14 cellular contexts compared by ENCODE assay signal in the genomic region with DNA sequence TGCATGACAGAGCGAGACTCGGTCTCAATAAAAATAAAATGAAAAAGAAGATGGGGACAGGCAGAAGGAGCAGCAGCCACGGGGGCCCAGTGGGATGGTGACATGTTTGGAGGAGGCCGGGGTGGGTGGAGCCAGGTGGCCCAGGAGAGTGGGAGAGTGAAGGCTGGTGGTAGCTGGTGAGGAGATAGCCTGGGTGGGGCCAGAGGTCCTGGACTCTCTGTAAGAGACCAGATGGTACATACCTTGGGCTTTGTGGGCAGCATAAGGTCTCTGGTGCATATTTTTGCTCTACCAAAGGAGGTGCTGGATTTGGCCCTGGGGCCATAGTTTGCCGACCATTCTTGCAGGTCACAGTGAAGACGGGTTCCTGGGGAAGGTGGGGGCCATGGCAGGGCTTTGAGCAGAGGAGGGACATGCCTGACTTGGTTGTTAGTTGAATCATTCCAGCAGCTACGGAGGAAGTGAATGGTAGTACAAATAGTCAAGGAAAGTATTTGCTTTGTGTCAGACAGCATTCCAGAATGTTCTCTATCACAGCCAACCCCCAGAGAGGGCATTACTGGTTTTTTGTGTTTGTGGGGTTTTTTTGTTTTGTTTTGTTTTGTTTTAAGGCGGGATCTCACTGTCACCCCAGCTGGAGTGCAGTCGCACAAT.
DNase-seq lines count a peak whose midpoint lies in the region; ATAC-seq, FAIRE-seq and TF ChIP-seq lines count a peak whose summit lies in the region.
"Had no signal": no experiment of that assay in that cellular context is flagged by ENCODE, and none has a peak within 500 bp of the region (broad histone marks: within the 10 kb centered on the region; RNA-seq: fewer than 3 reads in every experiment).

No MANE protein-coding gene starts in this region.

- H3K4me3 ChIP-seq in Caco-2 (ENCODE audit: low read depth, low read length): no peak overlapping the region
- H3K4me3 ChIP-seq in endodermal cell (ENCODE audit: low read length): no peak overlapping the region
- H3K4me3 ChIP-seq in pancreas: no peak overlapping the region

- POLR2A ChIA-PET in Caco-2 (lab: Charles Lee): interaction anchor here (0.6 kb wide), 1 partner anchor 72 kb away, joined by 14 read pairs; no protein-coding TSS in a partner anchor
- POLR2A ChIA-PET in activated B cell treated with CpG ODN at 0.5 μM for 24 hours (lab: Charles Lee): no interaction called here

- H3K4me3 Mint-ChIP-seq in Caco-2 (ENCODE audit: unreplicated experiment) (peak overlapping the region; percentile 27), activated B cell treated with CpG ODN at 0.5 μM for 24 hours (no peak overlapping the region), endodermal cell (no peak overlapping the region)

- H3K9me3 ChIP-seq in Caco-2 (no peaks in the 10 kb centered on the region), endodermal cell (ENCODE audit: control insufficient read depth, low read length) (no peaks in the 10 kb centered on the region), pancreas (no peaks in the 10 kb centered on the region)

- ATAC-seq in activated B cell treated with CpG ODN at 0.5 μM for 24 hours (ENCODE audit: low read depth): no peak
- ATAC-seq in pancreas: peak in 1 of 4 donors; percentile 20
- no peak for ATAC-seq in GM21576 (IDR thresholded peaks at IDR 0.05; ENCODE audit: unreplicated experiment)

- H3K4me1 ChIP-seq in Caco-2 (peaks cover 21% of the 10 kb centered on the region), endodermal cell (ENCODE audit: control insufficient read depth, insufficient read depth, low read length) (no peaks in the 10 kb centered on the region), pancreas (peaks cover 0 to 14% (median 14%) of the 10 kb centered on the region in 3 donors)

- peak overlapping the region; percentile 70 for H3K27ac Mint-ChIP-seq in Caco-2 (ENCODE audit: unreplicated experiment)
- H3K27ac Mint-ChIP-seq in activated B cell treated with CpG ODN at 0.5 μM for 24 hours: peak overlapping the region; percentile 56
- peak overlapping the region; percentile 5 for H3K27ac Mint-ChIP-seq in endodermal cell

- intact Hi-C loops in Caco-2 (cut with micrococcal nuclease; ENCODE audit: unreplicated experiment) (no loop called here), activated B cell treated with CpG ODN at 0.5 μM for 24 hours (cut with micrococcal nuclease) (no loop called here), pancreas (cut with DNase I) (no loop called here)

- H3K9me3 Mint-ChIP-seq in Caco-2 (ENCODE audit: unreplicated experiment) (no peaks in the 10 kb centered on the region), activated B cell treated with CpG ODN at 0.5 μM for 24 hours (no peaks in the 10 kb centered on the region), endodermal cell (no peaks in the 10 kb centered on the region)

- peaks cover 33% of the 10 kb centered on the region for H3K4me1 Mint-ChIP-seq in Caco-2 (ENCODE audit: low read depth, unreplicated experiment)
- H3K4me1 Mint-ChIP-seq in activated B cell treated with CpG ODN at 0.5 μM for 24 hours: peaks cover 9% of the 10 kb centered on the region
- peaks cover 20% of the 10 kb centered on the region for H3K4me1 Mint-ChIP-seq in endodermal cell

- no peaks in the 10 kb centered on the region for H3K36me3 ChIP-seq in Caco-2 (ENCODE audit: control insufficient read depth, insufficient read depth, low read length)
- H3K36me3 ChIP-seq in endodermal cell (ENCODE audit: control insufficient read depth, insufficient read depth, low read length): no peaks in the 10 kb centered on the region
- no peaks in the 10 kb centered on the region for H3K36me3 ChIP-seq in pancreas

- FAIRE-seq in pancreas (lab: Jason Lieb, UNC): no peak
- FAIRE-seq: D721Med had no signal

- no peak for TF ChIP-seq POLR2A in erythroblast (IDR thresholded peaks at IDR 0.05; ENCODE audit: low read length)

- CTCF ChIA-PET in Caco-2 (lab: Charles Lee) (no interaction called here), activated B cell treated with CpG ODN at 0.5 μM for 24 hours (lab: Charles Lee) (no interaction called here)

- H3K27me3 ChIP-seq in Caco-2 (replicated peaks; ENCODE audit: control insufficient read depth, insufficient read depth, low read length): no peaks in the 10 kb centered on the region
- no peaks in the 10 kb centered on the region for H3K27me3 ChIP-seq in endodermal cell (ENCODE audit: control insufficient read depth, insufficient read depth, low read length, poor library complexity, severe bottlenecking)
- no peaks in the 10 kb centered on the region for H3K27me3 ChIP-seq in pancreas

- H3K9ac ChIP-seq in endodermal cell (ENCODE audit: extremely low read depth, low read length, poor library complexity, severe bottlenecking): no peak overlapping the region

- no peak overlapping the region for H3K27ac ChIP-seq in endodermal cell (ENCODE audit: low read depth, low read length)
- H3K27ac ChIP-seq in pancreas: peak overlapping the region in 3 of 4 donors; percentile 8 to 23 (median 13)

- H3K27me3 Mint-ChIP-seq in Caco-2 (ENCODE audit: insufficient read depth, unreplicated experiment) (no peaks in the 10 kb centered on the region), activated B cell treated with CpG ODN at 0.5 μM for 24 hours (no peaks in the 10 kb centered on the region), endodermal cell (ENCODE audit: insufficient read depth) (no peaks in the 10 kb centered on the region)

- TF ChIP-seq CTCF in Caco-2 (IDR thresholded peaks at IDR 0.05; ENCODE audit: insufficient read depth in 1 of 2, low read depth in 1 of 2, low read length in 1 of 2, severe bottlenecking in 1 of 2, unreplicated experiment in 1 of 2): no peak
- no peak for TF ChIP-seq CTCF in activated B cell treated with CpG ODN at 0.5 μM for 24 hours (IDR thresholded peaks at IDR 0.05)
- TF ChIP-seq CTCF in endodermal cell (conservative IDR thresholded peaks at IDR 0.05): no peak
- no peak for TF ChIP-seq CTCF in pancreas (IDR thresholded peaks at IDR 0.05)

- 93 to 98% methylated on average over 7 to 9 of the region's 9 CpGs for WGBS in endodermal cell (ENCODE audit: insufficient coverage in 1 of 2, insufficient read length in 1 of 2), 2 experiments
- 76 to 80% methylated on average over 9 of the region's 9 CpGs for WGBS in pancreas, 2 donors

- BruUV-seq in Caco-2 (replicated peaks; lab: Mats Ljungman, UMichigan): no TSS peak

- DNase-seq in Caco-2 (no peak), activated B cell treated with CpG ODN at 0.5 μM for 24 hours (no peak), endodermal cell (no peak), pancreas (no peak), erythroblast (lab: John Stamatoyannopoulos, UW) (no peak), NCI-H2107 (lab: John Stamatoyannopoulos, UW) (no peak)
- no peak for DNase-seq in stimulated activated CD4-positive, alpha-beta T cell treated with anti-CD3 and anti-CD28 coated beads, Interleukin-4, amount 100 ng/mL, for 24 hours
- DNase-seq: effector CD8-positive, alpha-beta T cell; NCI-H1092; NCI-H526; stimulated activated CD4-positive, alpha-beta T cell treated with anti-CD3 and anti-CD28 coated beads, Interleukin-2, amount 100 ng/mL, for 48 hours; substantia nigra had no signal

- H3K36me3 Mint-ChIP-seq in Caco-2 (ENCODE audit: insufficient read depth, unreplicated experiment) (peaks cover 31% of the 10 kb centered on the region), activated B cell treated with CpG ODN at 0.5 μM for 24 hours (ENCODE audit: low read depth) (peaks cover 70% of the 10 kb centered on the region), endodermal cell (ENCODE audit: low read depth) (peaks cover 21% of the 10 kb centered on the region)

Comparison
In these comparisons a context has a peak if more than half of its experiments do, and no peak if none do; other contexts are left out.
1. H3K27ac Mint-ChIP-seq: peak in every context shown above with its lines; median percentile 70 in Caco-2; 56 in activated B cell treated with CpG ODN at 0.5 μM for 24 hours; 5 in endodermal cell.